In genomic region chr16:28597692-28598261, GRCh38 we compare ENCODE assay signal across 13 cellular contexts. TPM values are rescaled to one million over a fixed set of nuclear protein-coding genes. Genes with fewer than 3 reads are reported as not detected.
A peak's percentile ranks its signal among the peaks of the same experiment; 100 is the strongest.
DNase-seq lines count a peak whose midpoint lies in the region; ATAC-seq, FAIRE-seq and TF ChIP-seq lines count a peak whose summit lies in the region.
"Had no signal": no experiment of that assay in that cellular context is flagged by ENCODE, and none has a peak within 500 bp of the region (broad histone marks: within the 10 kb centered on the region; RNA-seq: fewer than 3 reads in every experiment).

No MANE protein-coding gene starts in this region.

- H3K36me3 ChIP-seq in HepG2 (replicated peaks in 1 of 2; ENCODE audit: control insufficient read depth in 1 of 2, insufficient read depth in 2 of 2, low read length in 2 of 2), result no peaks in the 10 kb centered on the region
- no peaks in the 10 kb centered on the region for H3K36me3 ChIP-seq in mammary epithelial cell (ENCODE audit: insufficient read depth, low read length)

- intact Hi-C loops in HepG2 (cut with micrococcal nuclease; ENCODE audit: unreplicated experiment) (no loop called here), mammary epithelial cell (cut with micrococcal nuclease) (no loop called here)

- peaks cover 6% of the 10 kb centered on the region for H3K79me2 ChIP-seq in HepG2 (ENCODE audit: insufficient read depth, low read length)
- H3K79me2 ChIP-seq in mammary epithelial cell (ENCODE audit: insufficient read depth, low read length), result no peaks in the 10 kb centered on the region

- dilution Hi-C loops in mammary epithelial cell (cut with HindIII; ENCODE audit: low sequenced_read_pairs), result no loop called here

- CTCF ChIA-PET in HepG2 (lab: Yijun Ruan, JAX; ENCODE audit: low intra/inter-chr PET ratio, low total read pairs), result interaction anchor here (1.7 kb wide), 1 partner anchor 18 kb away, joined by 5 read pairs; no protein-coding TSS in a partner anchor
- CTCF ChIA-PET in mammary epithelial cell (lab: Charles Lee; ENCODE audit: low non-redundant PET), result no interaction called here

- H2AFZ ChIP-seq in HepG2 (ENCODE audit: low read length) (no peak overlapping the region), mammary epithelial cell (ENCODE audit: low read depth, low read length) (no peak overlapping the region)

- 0 out of 2 replicates have a peak, but pooled peaks have one; percentile 13 for TF ChIP-seq RAD21 in Ishikawa (IDR thresholded peaks at IDR 0.05; ENCODE audit: low read depth)
- TF ChIP-seq RAD21 in HepG2 (CRISPR knock-in tag; IDR thresholded peaks at IDR 0.05), result peak; percentile 52

- no peaks in the 10 kb centered on the region for H4K20me1 ChIP-seq in HepG2 (ENCODE audit: insufficient read depth, low read length)
- no peaks in the 10 kb centered on the region for H4K20me1 ChIP-seq in mammary epithelial cell (ENCODE audit: insufficient read depth, low read length)

- H3K9ac ChIP-seq in HepG2 (ENCODE audit: insufficient read depth, low read depth, low read length), result peak overlapping the region; percentile 74
- no peak overlapping the region for H3K9ac ChIP-seq in mammary epithelial cell (ENCODE audit: insufficient read depth, low read length)

- H3K4me2 ChIP-seq in HepG2 (ENCODE audit: low read depth, low read length) (peak overlapping the region; percentile 88), mammary epithelial cell (ENCODE audit: insufficient read depth, low read depth, low read length) (no peak overlapping the region)

- peak; percentile 61 for ATAC-seq in HepG2
- no peak for ATAC-seq in GM21528 (IDR thresholded peaks at IDR 0.05; ENCODE audit: low FRiP score, unreplicated experiment)
- ATAC-seq: stimulated activated effector memory CD8-positive, alpha-beta T cell treated with anti-CD3 and anti-CD28 coated beads, Interleukin-12 subunit alpha, Interleukin-12 subunit beta, amount 100 ng/mL, for 72 hours had no signal

- POLR2A ChIA-PET in HepG2 (lab: Yijun Ruan, JAX), result interaction anchor here (1.5 to 3.3 kb wide), 11 partner anchors 9 to 72 kb away, joined by 3 to 175 read pairs (median 8); partner anchors contain the start of genes NUPR1, SGF29 and SULT1A1

- TF ChIP-seq EP300 in Ishikawa (IDR thresholded peaks at IDR 0.05; ENCODE audit: borderline replicate concordance) (no peak), HepG2 (IDR thresholded peaks at IDR 0.05; ENCODE audit: low read depth in 2 of 2, low read length in 2 of 2) (0 out of 4 replicates have a peak, but pooled peaks of 1 of the 2 experiments have one; percentile 17), HepG2 (CRISPR knock-in tag; IDR thresholded peaks at IDR 0.05; ENCODE audit: borderline replicate concordance) (no peak)

- WGBS in HepG2 (ENCODE audit: low lambda C conversion rate), result under 1% methylated on average over 8 of the region's 9 CpGs
- WGBS in mammary epithelial cell (ENCODE audit: low coverage, missing lambda C conversion rate), result 83% methylated on average over 5 of the region's 9 CpGs

- H3K4me1 ChIP-seq in HepG2 (ENCODE audit: insufficient read depth, low read length) (peaks cover 55% of the 10 kb centered on the region), mammary epithelial cell (ENCODE audit: insufficient read depth, low read length) (peaks cover 13% of the 10 kb centered on the region)

- H3K27ac ChIP-seq in HepG2 (ENCODE audit: extremely low read length, insufficient read depth, low read length), result peak overlapping the region; percentile 81
- H3K27ac ChIP-seq in mammary epithelial cell (ENCODE audit: insufficient read depth, low read depth, low read length), result no peak overlapping the region
- H3K27ac ChIP-seq: coronary artery had no signal

- peak; percentile 40 to 67; a peak in 2 of 4 replicates for TF ChIP-seq POLR2A in HepG2 (IDR thresholded peaks at IDR 0.05; ENCODE audit: insufficient read depth in 1 of 2, low read depth in 2 of 2, low read length in 2 of 2)

- BruUV-seq in HepG2 (replicated peaks; lab: Mats Ljungman, UMichigan), result no TSS peak
- no TSS peak for BruUV-seq in mammary epithelial cell (replicated peaks; lab: Mats Ljungman, UMichigan)

- H3K4me3 ChIP-seq in HepG2 (replicated peaks in 1 of 3; ENCODE audit: insufficient read depth in 1 of 3, low read depth in 2 of 3, low read length in 3 of 3) (peak overlapping the region; percentile 66 to 80 (median 69)), mammary epithelial cell (replicated peaks in 1 of 3; ENCODE audit: insufficient read depth in 1 of 3, low read depth in 2 of 3, low read length in 3 of 3) (no peak overlapping the region)
- H3K4me3 ChIP-seq: coronary artery had no signal

- H3K9me3 ChIP-seq in HepG2 (ENCODE audit: low read length) (no peaks in the 10 kb centered on the region), mammary epithelial cell (replicated peaks; ENCODE audit: insufficient read depth, low read length) (no peaks in the 10 kb centered on the region)

- peak; percentile 60 for FAIRE-seq in HepG2 (lab: Jason Lieb, UNC)

- H3K27me3 ChIP-seq in HepG2 (ENCODE audit: control insufficient read depth in 1 of 2, insufficient read depth in 2 of 2, low read length in 2 of 2), result no peaks in the 10 kb centered on the region
- H3K27me3 ChIP-seq in mammary epithelial cell (ENCODE audit: insufficient read depth, low read length), result no peaks in the 10 kb centered on the region

- TF ChIP-seq CTCF in HepG2 (CRISPR knock-in tag; IDR thresholded peaks at IDR 0.05) (peak; percentile 77), mammary epithelial cell (conservative IDR thresholded peaks at IDR 0.05 in 1 of 2, IDR thresholded peaks at IDR 0.05 in 1 of 2; ENCODE audit: extremely low read depth in 1 of 2, insufficient read depth in 1 of 2, low read depth in 1 of 2, low read length in 2 of 2) (no peak)

- DNase-seq in CMK (ENCODE audit: low read depth), result peak; percentile 79
- peak; percentile 37 for DNase-seq in SK-N-DZ (ENCODE audit: low spot score)
- DNase-seq in HepG2 (ENCODE audit: low spot score), result peak; percentile 91
- no peak for DNase-seq in mammary epithelial cell
- no peak for DNase-seq in G401 (ENCODE audit: low spot score)
- DNase-seq in hypothalamus (lab: John Stamatoyannopoulos, UW), result no peak
- DNase-seq: midbrain, NCI-H69, T-helper 2 cell had no signal

- in situ Hi-C loops in HepG2 (cut with HindIII; ENCODE audit: extremely low pct_ligation_motif_present, low pct_unique_long_range_greater_than_20kb) (no loop called here), mammary epithelial cell (cut with MboI; ENCODE audit: low sequenced_read_pairs in 2 of 2) (no loop called here), G401 (cut with HindIII; ENCODE audit: low sequenced_read_pairs) (no loop called here)

RNA-seq across cellular contexts. Expression of gene SULT1A2, which starts 0.9 kb away (rescaled TPM):
- polyA plus RNA-seq in SK-N-DZ (2014; cell fraction: cytosol; rRNA removed), result 0.66 and 0.98 TPM in 2 replicates
- polyA plus RNA-seq in SK-N-DZ (2014; cell fraction: nucleus; rRNA removed), result 0.61 and 4.4 TPM in 2 replicates
- total RNA-seq in HepG2 (2016; rRNA removed; fragmentation: Illumina TruSeq; extraction: Trizol) (34.2 and 35.2 TPM in 2 replicates), mammary epithelial cell (under 1 TPM; 0.40 to 0.67 TPM)
- total RNA-seq in HepG2 (2016; cell fraction: cytosol; rRNA removed; fragmentation: Illumina TruSeq; extraction: Trizol; ENCODE audit: low read depth), result 19.8 and 21.5 TPM in 2 replicates
- 36.3 and 38.2 TPM in 2 replicates for total RNA-seq in HepG2 (2016; cell fraction: insoluble cytoplasmic fraction; rRNA removed; fragmentation: Illumina TruSeq; extraction: Trizol)
- total RNA-seq in HepG2 (2016; cell fraction: membrane; rRNA removed; fragmentation: Illumina TruSeq; extraction: Trizol), result 19.3 and 19.9 TPM in 2 replicates
- 23.5 and 24.0 TPM in 2 replicates for total RNA-seq in HepG2 (2016; cell fraction: nucleus; rRNA removed; fragmentation: Illumina TruSeq; extraction: Trizol)
- polyA plus RNA-seq in HepG2 (2011; rRNA removed) (32.9 and 33.0 TPM in 2 replicates), mammary epithelial cell (0.42 TPM)
- polyA plus RNA-seq in HepG2 (2011; cell fraction: cytosol; rRNA removed), result 14.0 and 21.3 TPM in 2 replicates
- 86.1 and 93.8 TPM in 2 replicates for polyA plus RNA-seq in HepG2 (2011; cell fraction: nucleus; rRNA removed)
- 18.7 and 23.6 TPM in 2 replicates for polyA plus RNA-seq in HepG2 (2012)
- 18.2 and 18.9 TPM in 2 replicates for polyA plus RNA-seq in HepG2 (2016; cell fraction: cytosol; fragmentation: Illumina TruSeq; extraction: Trizol; ENCODE audit: low read depth)
- 33.4 and 34.7 TPM in 2 replicates for polyA plus RNA-seq in HepG2 (2016; cell fraction: insoluble cytoplasmic fraction; fragmentation: Illumina TruSeq; extraction: Trizol; ENCODE audit: low read depth)
- 14.3 and 21.1 TPM in 2 replicates for polyA plus RNA-seq in HepG2 (2016; cell fraction: membrane; fragmentation: Illumina TruSeq; extraction: Trizol; ENCODE audit: low read depth)
- polyA plus RNA-seq in HepG2 (2016; cell fraction: nucleus; fragmentation: Illumina TruSeq; extraction: Trizol; ENCODE audit: insufficient read depth, low read depth), result 56.7 and 59.1 TPM in 2 replicates
- 2.7 and 14.8 TPM in 2 replicates for polyA minus RNA-seq in HepG2 (2011; rRNA and poly(A)+ RNA removed; ENCODE audit: low replicate concordance)
- 5.5 and 6.4 TPM in 2 replicates for polyA minus RNA-seq in HepG2 (2011; cell fraction: cytosol; rRNA and poly(A)+ RNA removed)
- 14.0 and 15.7 TPM in 2 replicates for polyA minus RNA-seq in HepG2 (2011; cell fraction: nucleus; rRNA and poly(A)+ RNA removed)
- polyA minus RNA-seq in mammary epithelial cell, result not detected
- total RNA-seq in G401 (2014; rRNA removed; shearing (Covaris generic)), result 0.98 TPM in 1 of 2 replicates, not detected in the other

RNA-seq across cellular contexts. Expression of gene SULT1A1, which starts 12.1 kb away (rescaled TPM):
- polyA plus RNA-seq in SK-N-DZ (2014; cell fraction: cytosol; rRNA removed), result 11.5 and 15.4 TPM in 2 replicates
- polyA plus RNA-seq in SK-N-DZ (2014; cell fraction: nucleus; rRNA removed), result 6.0 TPM in 2 replicates
- total RNA-seq in HepG2 (2016; rRNA removed; fragmentation: Illumina TruSeq; extraction: Trizol) (147 and 174 TPM in 2 replicates), mammary epithelial cell (1 to 10 TPM; 5.7 to 6.6 TPM)
- 53.8 and 58.2 TPM in 2 replicates for total RNA-seq in HepG2 (2016; cell fraction: cytosol; rRNA removed; fragmentation: Illumina TruSeq; extraction: Trizol; ENCODE audit: low read depth)
- total RNA-seq in HepG2 (2016; cell fraction: insoluble cytoplasmic fraction; rRNA removed; fragmentation: Illumina TruSeq; extraction: Trizol), result 157 and 177 TPM in 2 replicates
- total RNA-seq in HepG2 (2016; cell fraction: membrane; rRNA removed; fragmentation: Illumina TruSeq; extraction: Trizol), result 56.7 and 63.7 TPM in 2 replicates
- total RNA-seq in HepG2 (2016; cell fraction: nucleus; rRNA removed; fragmentation: Illumina TruSeq; extraction: Trizol), result 55.4 and 59.6 TPM in 2 replicates
- polyA plus RNA-seq in HepG2 (2011; rRNA removed) (114 and 117 TPM in 2 replicates), mammary epithelial cell (5.5 TPM)
- polyA plus RNA-seq in HepG2 (2011; cell fraction: cytosol; rRNA removed), result 87.7 and 112 TPM in 2 replicates
- 78.9 and 79.1 TPM in 2 replicates for polyA plus RNA-seq in HepG2 (2011; cell fraction: nucleus; rRNA removed)
- 97.2 and 132 TPM in 2 replicates for polyA plus RNA-seq in HepG2 (2012)
- polyA plus RNA-seq in HepG2 (2016; cell fraction: cytosol; fragmentation: Illumina TruSeq; extraction: Trizol; ENCODE audit: low read depth), result 63.2 and 71.4 TPM in 2 replicates
- 204 and 206 TPM in 2 replicates for polyA plus RNA-seq in HepG2 (2016; cell fraction: insoluble cytoplasmic fraction; fragmentation: Illumina TruSeq; extraction: Trizol; ENCODE audit: low read depth)
- polyA plus RNA-seq in HepG2 (2016; cell fraction: membrane; fragmentation: Illumina TruSeq; extraction: Trizol; ENCODE audit: low read depth), result 50.8 and 59.5 TPM in 2 replicates
- 122 and 123 TPM in 2 replicates for polyA plus RNA-seq in HepG2 (2016; cell fraction: nucleus; fragmentation: Illumina TruSeq; extraction: Trizol; ENCODE audit: insufficient read depth, low read depth)
- polyA minus RNA-seq in HepG2 (2011; rRNA and poly(A)+ RNA removed; ENCODE audit: low replicate concordance), result 18.9 and 75.8 TPM in 2 replicates
- 33.0 and 38.4 TPM in 2 replicates for polyA minus RNA-seq in HepG2 (2011; cell fraction: cytosol; rRNA and poly(A)+ RNA removed)
- 20.5 and 29.8 TPM in 2 replicates for polyA minus RNA-seq in HepG2 (2011; cell fraction: nucleus; rRNA and poly(A)+ RNA removed)
- polyA minus RNA-seq in mammary epithelial cell, result 3.2 TPM
- total RNA-seq in G401 (2014; rRNA removed; shearing (Covaris generic)), result 32.2 and 38.8 TPM in 2 replicates

RNA-seq across cellular contexts. Expression of gene NPIPB8, which starts 40.1 kb away (rescaled TPM):
- not detected in 2 replicates for polyA plus RNA-seq in SK-N-DZ (2014; cell fraction: cytosol; rRNA removed)
- polyA plus RNA-seq in SK-N-DZ (2014; cell fraction: nucleus; rRNA removed), result not detected in 2 replicates
- total RNA-seq in HepG2 (2016; rRNA removed; fragmentation: Illumina TruSeq; extraction: Trizol) (0.49 TPM in 1 of 2 replicates, not detected in the other), mammary epithelial cell (under 1 TPM; 0.50 to 0.82 TPM)
- total RNA-seq in HepG2 (2016; cell fraction: cytosol; rRNA removed; fragmentation: Illumina TruSeq; extraction: Trizol; ENCODE audit: low read depth), result not detected in 2 replicates
- 0.82 TPM in 1 of 2 replicates, not detected in the other for total RNA-seq in HepG2 (2016; cell fraction: insoluble cytoplasmic fraction; rRNA removed; fragmentation: Illumina TruSeq; extraction: Trizol)
- not detected in 2 replicates for total RNA-seq in HepG2 (2016; cell fraction: membrane; rRNA removed; fragmentation: Illumina TruSeq; extraction: Trizol)
- total RNA-seq in HepG2 (2016; cell fraction: nucleus; rRNA removed; fragmentation: Illumina TruSeq; extraction: Trizol), result 1.8 and 2.2 TPM in 2 replicates
- polyA plus RNA-seq in HepG2 (2011; rRNA removed) (2.3 and 2.9 TPM in 2 replicates), mammary epithelial cell (not detected)
- polyA plus RNA-seq in HepG2 (2011; cell fraction: cytosol; rRNA removed), result not detected in 2 replicates
- 1.3 and 2.4 TPM in 2 replicates for polyA plus RNA-seq in HepG2 (2011; cell fraction: nucleus; rRNA removed)
- polyA plus RNA-seq in HepG2 (2012), result 0.71 and 2.0 TPM in 2 replicates
- polyA plus RNA-seq in HepG2 (2016; cell fraction: cytosol; fragmentation: Illumina TruSeq; extraction: Trizol; ENCODE audit: low read depth), result not detected in 2 replicates
- not detected in 2 replicates for polyA plus RNA-seq in HepG2 (2016; cell fraction: insoluble cytoplasmic fraction; fragmentation: Illumina TruSeq; extraction: Trizol; ENCODE audit: low read depth)
- polyA plus RNA-seq in HepG2 (2016; cell fraction: membrane; fragmentation: Illumina TruSeq; extraction: Trizol; ENCODE audit: low read depth), result not detected in 2 replicates
- polyA plus RNA-seq in HepG2 (2016; cell fraction: nucleus; fragmentation: Illumina TruSeq; extraction: Trizol; ENCODE audit: insufficient read depth, low read depth), result 5.4 and 6.5 TPM in 2 replicates
- polyA minus RNA-seq in HepG2 (2011; rRNA and poly(A)+ RNA removed; ENCODE audit: low replicate concordance), result 0.63 and 3.7 TPM in 2 replicates
- not detected in 2 replicates for polyA minus RNA-seq in HepG2 (2011; cell fraction: cytosol; rRNA and poly(A)+ RNA removed)
- 3.6 and 6.1 TPM in 2 replicates for polyA minus RNA-seq in HepG2 (2011; cell fraction: nucleus; rRNA and poly(A)+ RNA removed)
- polyA minus RNA-seq in mammary epithelial cell, result not detected
- total RNA-seq in G401 (2014; rRNA removed; shearing (Covaris generic)), result not detected in 2 replicates

RNA-seq across cellular contexts. Expression of gene SGF29, which starts 44.1 kb away (rescaled TPM):
- polyA plus RNA-seq in SK-N-DZ (2014; cell fraction: cytosol; rRNA removed), result 26.5 and 27.3 TPM in 2 replicates
- polyA plus RNA-seq in SK-N-DZ (2014; cell fraction: nucleus; rRNA removed), result 39.8 and 47.2 TPM in 2 replicates
- 21.2 and 29.4 TPM in 2 replicates for total RNA-seq in HepG2 (2016; rRNA removed; fragmentation: Illumina TruSeq; extraction: Trizol)
- 26.2 and 36.6 TPM in 2 replicates for total RNA-seq in HepG2 (2016; cell fraction: cytosol; rRNA removed; fragmentation: Illumina TruSeq; extraction: Trizol; ENCODE audit: low read depth)
- 15.6 and 27.3 TPM in 2 replicates for total RNA-seq in HepG2 (2016; cell fraction: insoluble cytoplasmic fraction; rRNA removed; fragmentation: Illumina TruSeq; extraction: Trizol)
- total RNA-seq in HepG2 (2016; cell fraction: membrane; rRNA removed; fragmentation: Illumina TruSeq; extraction: Trizol), result 15.4 and 17.8 TPM in 2 replicates
- total RNA-seq in HepG2 (2016; cell fraction: nucleus; rRNA removed; fragmentation: Illumina TruSeq; extraction: Trizol), result 19.6 and 24.7 TPM in 2 replicates
- 5.0 and 5.4 TPM in 2 replicates for polyA plus RNA-seq in HepG2 (2011; rRNA removed)
- polyA plus RNA-seq in HepG2 (2011; cell fraction: cytosol; rRNA removed), result 2.3 and 3.5 TPM in 2 replicates
- polyA plus RNA-seq in HepG2 (2011; cell fraction: nucleus; rRNA removed), result 15.5 and 19.7 TPM in 2 replicates
- polyA plus RNA-seq in HepG2 (2012), result 20.2 and 32.1 TPM in 2 replicates
- 8.6 and 9.4 TPM in 2 replicates for polyA plus RNA-seq in HepG2 (2016; cell fraction: cytosol; fragmentation: Illumina TruSeq; extraction: Trizol; ENCODE audit: low read depth)
- polyA plus RNA-seq in HepG2 (2016; cell fraction: insoluble cytoplasmic fraction; fragmentation: Illumina TruSeq; extraction: Trizol; ENCODE audit: low read depth), result 14.8 and 18.5 TPM in 2 replicates
- 8.0 and 9.0 TPM in 2 replicates for polyA plus RNA-seq in HepG2 (2016; cell fraction: membrane; fragmentation: Illumina TruSeq; extraction: Trizol; ENCODE audit: low read depth)
- polyA plus RNA-seq in HepG2 (2016; cell fraction: nucleus; fragmentation: Illumina TruSeq; extraction: Trizol; ENCODE audit: insufficient read depth, low read depth), result 36.0 and 46.1 TPM in 2 replicates
- polyA minus RNA-seq in HepG2 (2011; rRNA and poly(A)+ RNA removed; ENCODE audit: low replicate concordance), result 10.9 and 13.8 TPM in 2 replicates
- polyA minus RNA-seq in HepG2 (2011; cell fraction: cytosol; rRNA and poly(A)+ RNA removed), result 5.9 and 8.4 TPM in 2 replicates
- polyA minus RNA-seq in HepG2 (2011; cell fraction: nucleus; rRNA and poly(A)+ RNA removed), result 9.9 and 14.9 TPM in 2 replicates
- total RNA-seq in mammary epithelial cell, result 10 to 100 TPM; 12.7 to 17.7 TPM
- 6.3 TPM for polyA plus RNA-seq in mammary epithelial cell
- 43.2 TPM for polyA minus RNA-seq in mammary epithelial cell
- 14.6 and 19.3 TPM in 2 replicates for total RNA-seq in G401 (2014; rRNA removed; shearing (Covaris generic))

RNA-seq across cellular contexts. Expression of gene NUPR1, which starts 59.0 kb away (rescaled TPM):
- not detected in 2 replicates for polyA plus RNA-seq in SK-N-DZ (2014; cell fraction: cytosol; rRNA removed)
- not detected in 2 replicates for polyA plus RNA-seq in SK-N-DZ (2014; cell fraction: nucleus; rRNA removed)
- total RNA-seq in HepG2 (2016; rRNA removed; fragmentation: Illumina TruSeq; extraction: Trizol) (18.0 and 23.9 TPM in 2 replicates), mammary epithelial cell (100 to 1,000 TPM in 1 of 2 donors, 10 to 100 TPM in 1; 55.0 to 160 TPM)
- 7.4 and 7.5 TPM in 2 replicates for total RNA-seq in HepG2 (2016; cell fraction: cytosol; rRNA removed; fragmentation: Illumina TruSeq; extraction: Trizol; ENCODE audit: low read depth)
- 18.2 and 22.3 TPM in 2 replicates for total RNA-seq in HepG2 (2016; cell fraction: insoluble cytoplasmic fraction; rRNA removed; fragmentation: Illumina TruSeq; extraction: Trizol)
- 9.6 and 12.0 TPM in 2 replicates for total RNA-seq in HepG2 (2016; cell fraction: membrane; rRNA removed; fragmentation: Illumina TruSeq; extraction: Trizol)
- total RNA-seq in HepG2 (2016; cell fraction: nucleus; rRNA removed; fragmentation: Illumina TruSeq; extraction: Trizol), result 6.4 and 6.7 TPM in 2 replicates
- polyA plus RNA-seq in HepG2 (2011; rRNA removed) (20.7 and 25.6 TPM in 2 replicates), mammary epithelial cell (56.1 TPM)
- 6.7 and 11.7 TPM in 2 replicates for polyA plus RNA-seq in HepG2 (2011; cell fraction: cytosol; rRNA removed)
- polyA plus RNA-seq in HepG2 (2011; cell fraction: nucleus; rRNA removed), result 8.3 and 9.2 TPM in 2 replicates
- polyA plus RNA-seq in HepG2 (2012), result 5.3 and 10.3 TPM in 2 replicates
- 17.0 and 17.7 TPM in 2 replicates for polyA plus RNA-seq in HepG2 (2016; cell fraction: cytosol; fragmentation: Illumina TruSeq; extraction: Trizol; ENCODE audit: low read depth)
- 33.9 and 41.5 TPM in 2 replicates for polyA plus RNA-seq in HepG2 (2016; cell fraction: insoluble cytoplasmic fraction; fragmentation: Illumina TruSeq; extraction: Trizol; ENCODE audit: low read depth)
- 18.7 and 22.5 TPM in 2 replicates for polyA plus RNA-seq in HepG2 (2016; cell fraction: membrane; fragmentation: Illumina TruSeq; extraction: Trizol; ENCODE audit: low read depth)
- 19.8 and 24.6 TPM in 2 replicates for polyA plus RNA-seq in HepG2 (2016; cell fraction: nucleus; fragmentation: Illumina TruSeq; extraction: Trizol; ENCODE audit: insufficient read depth, low read depth)
- polyA minus RNA-seq in HepG2 (2011; rRNA and poly(A)+ RNA removed; ENCODE audit: low replicate concordance), result 1.6 and 2.1 TPM in 2 replicates
- 3.0 and 3.5 TPM in 2 replicates for polyA minus RNA-seq in HepG2 (2011; cell fraction: cytosol; rRNA and poly(A)+ RNA removed)
- polyA minus RNA-seq in HepG2 (2011; cell fraction: nucleus; rRNA and poly(A)+ RNA removed), result 2.4 and 4.7 TPM in 2 replicates
- polyA minus RNA-seq in mammary epithelial cell, result 17.4 TPM
- total RNA-seq in G401 (2014; rRNA removed; shearing (Covaris generic)), result 113 and 153 TPM in 2 replicates

Comparison
In these comparisons a context has a peak if more than half of its experiments do, and no peak if none do; other contexts are left out.
1. DNase-seq: peak in CMK (single experiment), SK-N-DZ (single experiment) and HepG2 (single experiment); none in mammary epithelial cell (single experiment), G401 (single experiment) and hypothalamus (0 of 51).
2. H3K4me3 ChIP-seq: peak in HepG2 (3 of 3); none in mammary epithelial cell (0 of 3).
3. RNA of gene SULT1A2, which starts 0.9 kb away (total RNA-seq): 19.3 to 38.2 TPM in HepG2; 0.40 to 0.67 TPM in mammary epithelial cell and 0.98 TPM in G401; every median in the first group is over 10 times any median in the second.